17 cellular contexts compared by ENCODE assay signal in genomic region chr9:136922540-136922939, GRCh38. TPM values are rescaled to one million over a fixed set of nuclear protein-coding genes. Genes with fewer than 3 reads are reported as not detected.
"Had no signal": no experiment of that assay in that cellular context is flagged by ENCODE, and none has a peak within 500 bp of the region (broad histone marks: within the 10 kb centered on the region; RNA-seq: fewer than 3 reads in every experiment).

No MANE protein-coding gene starts in this region.

- H3K27ac ChIP-seq: esophagus squamous epithelium, lower lobe of right lung, prostate gland, right lobe of liver, SJSA1 had no signal

- DNase-seq: activated CD4-positive, alpha-beta T cell treated with anti-CD3 and anti-CD28 coated beads for 1 hour; activated CD8-positive, alpha-beta memory T cell treated with anti-CD3 and anti-CD28 coated beads, Interleukin-2, amount 50 U/mL, for 4 hours; activated CD8-positive, alpha-beta T cell treated with anti-CD3 and anti-CD28 coated beads, Interleukin-2, amount 10 ng/mL, durations not matched to agents 7 days and 5 days; cortex of kidney; effector CD4-positive, alpha-beta T cell; esophagus squamous epithelium; lower lobe of right lung; occipital lobe; right lobe of liver; SW 1271; T1000; trophoblast cell had no signal

- H3K4me3 ChIP-seq: esophagus squamous epithelium, lower lobe of right lung, prostate gland, right lobe of liver, SJSA1 had no signal

- H3K27me3 ChIP-seq: esophagus squamous epithelium, right lobe of liver, SJSA1 had no signal

- ATAC-seq: activated CD8-positive, alpha-beta T cell treated with anti-CD3 and anti-CD28 coated beads, Interleukin-2, amount 10 ng/mL, durations not matched to agents 7 days and 5 days; lower lobe of right lung; right lobe of liver had no signal

- H3K9me3 Mint-ChIP-seq: nephron had no signal

- H3K4me3 Mint-ChIP-seq: activated CD8-positive, alpha-beta T cell treated with anti-CD3 and anti-CD28 coated beads, Interleukin-2, amount 10 ng/mL, durations not matched to agents 7 days and 5 days; nephron had no signal

- H3K27ac Mint-ChIP-seq: nephron had no signal

- H3K4me1 ChIP-seq: lower lobe of right lung, prostate gland, right lobe of liver had no signal

- H3K4me1 Mint-ChIP-seq: nephron had no signal

- H3K9me3 ChIP-seq: esophagus squamous epithelium, lower lobe of right lung, prostate gland, right lobe of liver, SJSA1 had no signal

RNA-seq across cellular contexts. Expression of gene C8G, which starts 22.5 kb away (rescaled TPM):
- total RNA-seq: occipital lobe, prostate gland, SJSA1 had no signal

RNA-seq across cellular contexts. Expression of gene LCN12, which starts 29.5 kb away (rescaled TPM):
- total RNA-seq: esophagus squamous epithelium, occipital lobe, SJSA1, subcutaneous adipose tissue had no signal

RNA-seq across cellular contexts. Expression of gene PTGDS, which starts 54.8 kb away (rescaled TPM):
- total RNA-seq: endothelial cell of umbilical vein, SJSA1 had no signal
- polyA plus RNA-seq: endothelial cell of umbilical vein had no signal
